Comparison of ENCODE assay signal across 8 cellular contexts in genomic region chr19:7098701-7099596, GRCh38. TPM values are rescaled to one million over a fixed set of nuclear protein-coding genes. Genes with fewer than 3 reads are reported as not detected.
DNase-seq lines count a peak whose midpoint lies in the region; ATAC-seq and TF ChIP-seq lines count a peak whose summit lies in the region.

No MANE protein-coding gene starts in this region.

- peak; percentile 97 for ATAC-seq in gastroesophageal sphincter

- peaks cover 0 to 6% of the 10 kb centered on the region in 2 donors for H3K36me3 ChIP-seq in gastroesophageal sphincter

- H3K36me3 Mint-ChIP-seq in activated naive CD4-positive, alpha-beta T cell treated with anti-CD3 and anti-CD28 coated beads, Interleukin-2, amount 10 ng/mL, durations not matched to agents 7 days and 5 days = peaks cover 11% of the 10 kb centered on the region

- no peak for TF ChIP-seq CTCF in HFF-Myc (IDR thresholded peaks at IDR 0.05; ENCODE audit: low read depth, low read length, missing control alignments)
- peak in 1 of 4 experiments; percentile 39 for TF ChIP-seq CTCF in gastroesophageal sphincter (IDR thresholded peaks at IDR 0.05)

- H3K9me3 ChIP-seq in gastroesophageal sphincter = peaks cover 0 to 15% (median 3%) of the 10 kb centered on the region in 3 donors

- TF ChIP-seq POLR2A in gastroesophageal sphincter (IDR thresholded peaks at IDR 0.05) = peak in 1 of 2 donors; percentile 3

- peaks cover 29% of the 10 kb centered on the region for H3K9me3 Mint-ChIP-seq in activated naive CD4-positive, alpha-beta T cell treated with anti-CD3 and anti-CD28 coated beads, Interleukin-2, amount 10 ng/mL, durations not matched to agents 7 days and 5 days

- H3K27ac ChIP-seq in gastroesophageal sphincter = peak overlapping the region; percentile 68 to 96 (median 92)
- peak overlapping the region; percentile 98 for H3K27ac ChIP-seq in substantia nigra (ENCODE audit: low read depth, low read length, poor library complexity, severe bottlenecking)

- CTCF ChIA-PET in activated naive CD4-positive, alpha-beta T cell treated with anti-CD3 and anti-CD28 coated beads, Interleukin-2, amount 10 ng/mL, durations not matched to agents 7 days and 5 days (lab: Charles Lee) = interaction anchor here (1.0 to 1.5 kb wide), 3 partner anchors 30 to 582 kb away, joined by 3 to 6 read pairs (median 4); partner anchors contain the start of genes TRAPPC5 and ZNF557

- WGBS in gastroesophageal sphincter (ENCODE audit: low coverage in 1 of 2), 2 donors = 0 to 1% methylated on average over 24 to 39 of the region's 78 CpGs

- H3K4me3 ChIP-seq in HFF-Myc (replicated peaks; ENCODE audit: low read depth, low read length) (peak overlapping the region; percentile 45), gastroesophageal sphincter (peak overlapping the region; percentile 40 to 73)

- peaks cover 28% of the 10 kb centered on the region for H3K27me3 Mint-ChIP-seq in activated naive CD4-positive, alpha-beta T cell treated with anti-CD3 and anti-CD28 coated beads, Interleukin-2, amount 10 ng/mL, durations not matched to agents 7 days and 5 days

- H3K27me3 ChIP-seq in gastroesophageal sphincter = no peaks in the 10 kb centered on the region

- peak overlapping the region; percentile 94 for H3K27ac Mint-ChIP-seq in activated naive CD4-positive, alpha-beta T cell treated with anti-CD3 and anti-CD28 coated beads, Interleukin-2, amount 10 ng/mL, durations not matched to agents 7 days and 5 days

- H3K4me1 ChIP-seq in gastroesophageal sphincter = peaks cover 0 to 16% (median 0%) of the 10 kb centered on the region in 3 donors

- peak overlapping the region; percentile 93 for H3K4me3 Mint-ChIP-seq in activated naive CD4-positive, alpha-beta T cell treated with anti-CD3 and anti-CD28 coated beads, Interleukin-2, amount 10 ng/mL, durations not matched to agents 7 days and 5 days

- peak; percentile 80 for DNase-seq in GM04504 (ENCODE audit: low read depth)
- DNase-seq in HFF-Myc (ENCODE audit: extremely low read depth, low read depth) = peak; percentile 79
- peak; percentile 93 for DNase-seq in NAMALWA (ENCODE audit: low spot score)
- DNase-seq in SK-N-DZ (ENCODE audit: low spot score) = peak; percentile 94
- peak; percentile 88 for DNase-seq in activated naive CD4-positive, alpha-beta T cell treated with anti-CD3 and anti-CD28 coated beads, Interleukin-2, amount 10 ng/mL, durations not matched to agents 7 days and 5 days
- peak; percentile 51 for DNase-seq in non-pigmented ciliary epithelial cell (ENCODE audit: low read depth)
- DNase-seq in substantia nigra (lab: John Stamatoyannopoulos, UW) = peak; percentile 50 to 96 (median 89)

- H3K4me1 Mint-ChIP-seq in activated naive CD4-positive, alpha-beta T cell treated with anti-CD3 and anti-CD28 coated beads, Interleukin-2, amount 10 ng/mL, durations not matched to agents 7 days and 5 days = peaks cover 36% of the 10 kb centered on the region

- no peak for TF ChIP-seq EP300 in gastroesophageal sphincter (IDR thresholded peaks at IDR 0.05)

RNA-seq across cellular contexts. Expression of gene ZNF557, which starts 29.4 kb away (rescaled TPM):
- polyA plus RNA-seq in SK-N-DZ (2014; cell fraction: cytosol; rRNA removed) = 3.3 and 3.6 TPM in 2 replicates
- polyA plus RNA-seq in SK-N-DZ (2014; cell fraction: nucleus; rRNA removed) = 5.5 and 6.1 TPM in 2 replicates
- 10 to 100 TPM in 1 of 4 donors, 1 to 10 TPM in 3; 7.9 to 12.0 (median 8.8) TPM for total RNA-seq in gastroesophageal sphincter

RNA-seq across cellular contexts. Expression of gene MBD3L3, which starts 40.5 kb away (rescaled TPM):
- not detected in 2 replicates for polyA plus RNA-seq in SK-N-DZ (2014; cell fraction: cytosol; rRNA removed)
- polyA plus RNA-seq in SK-N-DZ (2014; cell fraction: nucleus; rRNA removed) = not detected in 2 replicates
- not detected for total RNA-seq in gastroesophageal sphincter

RNA-seq across cellular contexts. Expression of gene MBD3L2, which starts 49.8 kb away (rescaled TPM):
- not detected in 2 replicates for polyA plus RNA-seq in SK-N-DZ (2014; cell fraction: cytosol; rRNA removed)
- polyA plus RNA-seq in SK-N-DZ (2014; cell fraction: nucleus; rRNA removed) = not detected in 2 replicates
- not detected for total RNA-seq in gastroesophageal sphincter

RNA-seq across cellular contexts. Expression of gene MBD3L4, which starts 59.0 kb away (rescaled TPM):
- polyA plus RNA-seq in SK-N-DZ (2014; cell fraction: cytosol; rRNA removed) = not detected in 2 replicates
- not detected in 2 replicates for polyA plus RNA-seq in SK-N-DZ (2014; cell fraction: nucleus; rRNA removed)
- total RNA-seq in gastroesophageal sphincter = not detected

Comparison
In these comparisons a context has a peak if more than half of its experiments do, and no peak if none do; other contexts are left out.
1. Peak in every context shown above with its lines: DNase-seq, ATAC-seq, H3K4me3 ChIP-seq and H3K27ac ChIP-seq.